ENCODE assay signal across 32 cellular contexts in genomic region chr16:27437946-27438345, GRCh38. TPM values are rescaled to one million over a fixed set of nuclear protein-coding genes. Genes with fewer than 3 reads are reported as not detected.
A peak's percentile ranks its signal among the peaks of the same experiment; 100 is the strongest.
DNase-seq lines count a peak whose midpoint lies in the region; ATAC-seq, FAIRE-seq and TF ChIP-seq lines count a peak whose summit lies in the region.
"Had no signal": no experiment of that assay in that cellular context is flagged by ENCODE, and none has a peak within 500 bp of the region (broad histone marks: within the 10 kb centered on the region; RNA-seq: fewer than 3 reads in every experiment).

No MANE protein-coding gene starts in this region.

- H3K4me1 ChIP-seq in BLaER1: peaks cover 44% of the 10 kb centered on the region
- no peaks in the 10 kb centered on the region for H3K4me1 ChIP-seq in osteoblast (ENCODE audit: insufficient read depth, low read length)
- no peaks in the 10 kb centered on the region for H3K4me1 ChIP-seq in kidney (ENCODE audit: control insufficient read depth in 1 of 2, insufficient read depth in 1 of 2, low read depth in 1 of 2, low read length in 2 of 2)
- H3K4me1 ChIP-seq: esophagus muscularis mucosa, foreskin keratinocyte, HAP-1, right lobe of liver, uterus had no signal

- FAIRE-seq in kidney (lab: Jason Lieb, UNC): no peak
- FAIRE-seq: A204.1, bronchial epithelial cell had no signal

- H3K9me3 ChIP-seq in BLaER1 (no peaks in the 10 kb centered on the region), osteoblast (ENCODE audit: low read depth, low read length) (no peaks in the 10 kb centered on the region), kidney (ENCODE audit: control insufficient read depth in 1 of 2, low read length in 2 of 2) (no peaks in the 10 kb centered on the region)
- H3K9me3 ChIP-seq: esophagus muscularis mucosa, HAP-1, heart left ventricle, neutrophil, right lobe of liver, thoracic aorta, uterus had no signal

- H3K4me2 ChIP-seq in BLaER1: no peak overlapping the region
- no peak overlapping the region for H3K4me2 ChIP-seq in osteoblast (ENCODE audit: insufficient read depth, low read length)

- H4K20me1 ChIP-seq in BLaER1 (no peaks in the 10 kb centered on the region), osteoblast (ENCODE audit: insufficient read depth, low read length) (no peaks in the 10 kb centered on the region)

- H3K36me3 Mint-ChIP-seq in chondrocyte (ENCODE audit: low read depth): peaks cover 4% of the 10 kb centered on the region

- no peaks in the 10 kb centered on the region for H3K79me2 ChIP-seq in osteoblast (ENCODE audit: insufficient read depth, low read length)

- ATAC-seq in HG03442 (IDR thresholded peaks at IDR 0.05; ENCODE audit: unreplicated experiment): no peak
- ATAC-seq: foreskin keratinocyte, heart left ventricle, left colon, right lobe of liver had no signal

- H3K27me3 ChIP-seq in BLaER1: no peaks in the 10 kb centered on the region
- H3K27me3 ChIP-seq in osteoblast (ENCODE audit: insufficient read depth, low read length): no peaks in the 10 kb centered on the region
- H3K27me3 ChIP-seq: foreskin keratinocyte, heart left ventricle, right lobe of liver, uterus had no signal

- no peak overlapping the region for H2AFZ ChIP-seq in osteoblast (ENCODE audit: low read length)

- H3K36me3 ChIP-seq in BLaER1: peaks cover 71% of the 10 kb centered on the region
- H3K36me3 ChIP-seq in osteoblast (ENCODE audit: insufficient read depth, low read length): no peaks in the 10 kb centered on the region
- H3K36me3 ChIP-seq in kidney (ENCODE audit: control insufficient read depth in 1 of 2, insufficient read depth in 2 of 2, low read length in 2 of 2): no peaks in the 10 kb centered on the region
- H3K36me3 ChIP-seq: esophagus muscularis mucosa, HAP-1, neutrophil, right lobe of liver, thoracic aorta, uterus, WERI-Rb-1 had no signal

- TF ChIP-seq CTCF in chondrocyte (IDR thresholded peaks at IDR 0.05) (no peak), osteoblast (IDR thresholded peaks at IDR 0.05; ENCODE audit: extremely low read depth, low read depth, low read length) (no peak), kidney (IDR thresholded peaks at IDR 0.05; ENCODE audit: borderline replicate concordance, extremely low read depth, insufficient read depth) (no peak)

- H3K27ac ChIP-seq in BLaER1 (0 out of 2 replicates have a peak overlapping the region, but pooled peaks have one; percentile 20), osteoblast (ENCODE audit: low read depth, low read length) (no peak overlapping the region), kidney (ENCODE audit: low read depth in 2 of 2, low read length in 2 of 2) (no peak overlapping the region)
- H3K27ac ChIP-seq: esophagus muscularis mucosa, foreskin keratinocyte, heart left ventricle, neutrophil, right lobe of liver, thoracic aorta, uterus, WERI-Rb-1 had no signal

- peaks cover 4% of the 10 kb centered on the region for H3K4me1 Mint-ChIP-seq in chondrocyte (ENCODE audit: low read depth)

- H3K4me3 ChIP-seq in BLaER1 (no peak overlapping the region), osteoblast (ENCODE audit: insufficient read depth, low read length) (no peak overlapping the region), kidney (ENCODE audit: low read length in 2 of 2) (no peak overlapping the region)
- H3K4me3 ChIP-seq: esophagus muscularis mucosa, HAP-1, heart left ventricle, right lobe of liver, thoracic aorta, uterus had no signal

- H3K27ac Mint-ChIP-seq in chondrocyte (ENCODE audit: unreplicated experiment): no peak overlapping the region
- H3K27ac Mint-ChIP-seq: activated CD4-positive, alpha-beta T cell treated with anti-CD3 and anti-CD28 coated beads, Interleukin-2, amount 10 ng/mL, durations not matched to agents 7 days and 5 days; progenitor cell of endocrine pancreas had no signal

- DNase-seq in activated CD8-positive, alpha-beta memory T cell treated with anti-CD3 and anti-CD28 coated beads for 24 hours: peak; percentile 24
- DNase-seq in activated CD8-positive, alpha-beta memory T cell treated with anti-CD3 and anti-CD28 coated beads, Interleukin-2, amount 50 U/mL, for 4 hours: no peak
- peak; percentile 29 for DNase-seq in chondrocyte (ENCODE audit: low spot score)
- DNase-seq in osteoblast (ENCODE audit: insufficient read length, low spot score, missing footprints): peak; percentile 71
- DNase-seq in kidney: no peak
- DNase-seq in C1 segment of cervical spinal cord (lab: John Stamatoyannopoulos, UW): no peak
- DNase-seq: activated CD4-positive, alpha-beta T cell treated with anti-CD3 and anti-CD28 coated beads, Interleukin-2, amount 10 ng/mL, durations not matched to agents 7 days and 5 days; activated naive CD4-positive, alpha-beta T cell treated with Interleukin-2 at 50 U/mL for 16 hours; AML-193; cortex of kidney; DND-41; foreskin keratinocyte; left colon; NCI-H1105 treated with DMSO at 0.1 percent for 48 hours; NCI-H1930; NCI-H524 treated with DMSO at 0.1 percent for 48 hours; stimulated activated CD4-positive, alpha-beta T cell treated with anti-CD3 and anti-CD28 coated beads, Interleukin-12 subunit alpha, Interleukin-12 subunit beta, amount 100 ng/mL, for 4 hours; stimulated activated naive CD4-positive, alpha-beta T cell; T-helper 9 cell; WERI-Rb-1 had no signal

- intact Hi-C loops in kidney (cut with DNase I): no loop called here

- H3K4me3 Mint-ChIP-seq in chondrocyte (ENCODE audit: unreplicated experiment): no peak overlapping the region
- H3K4me3 Mint-ChIP-seq: activated CD4-positive, alpha-beta T cell treated with anti-CD3 and anti-CD28 coated beads, Interleukin-2, amount 10 ng/mL, durations not matched to agents 7 days and 5 days had no signal

- no peaks in the 10 kb centered on the region for H3K9me3 Mint-ChIP-seq in chondrocyte (ENCODE audit: low read depth)

- 0 out of 2 replicates have a peak overlapping the region, but pooled peaks have one; percentile 19 for H3K9ac ChIP-seq in BLaER1
- H3K9ac ChIP-seq in kidney (ENCODE audit: low read length in 2 of 2): no peak overlapping the region

- H3K27me3 Mint-ChIP-seq in chondrocyte (ENCODE audit: low read depth): no peaks in the 10 kb centered on the region
- H3K27me3 Mint-ChIP-seq: activated CD4-positive, alpha-beta T cell treated with anti-CD3 and anti-CD28 coated beads, Interleukin-2, amount 10 ng/mL, durations not matched to agents 7 days and 5 days had no signal

RNA-seq across cellular contexts. Expression of gene IL21R, which starts 36.0 kb away (rescaled TPM):
- total RNA-seq in chondrocyte (2.1 to 11.3 TPM (median 2.2 TPM) in 3 replicates), osteoblast (10.1 and 13.8 TPM in 2 replicates), kidney (3.0 TPM)
- 0.65 TPM for polyA plus RNA-seq in kidney (ENCODE audit: insufficient read depth, low read depth, low replicate concordance)
- total RNA-seq: bronchial epithelial cell, progenitor cell of endocrine pancreas had no signal

Comparison
In these comparisons a context has a peak if more than half of its experiments do, and no peak if none do; other contexts are left out.
1. DNase-seq: peak in activated CD8-positive, alpha-beta memory T cell treated with anti-CD3 and anti-CD28 coated beads for 24 hours (single experiment), chondrocyte (single experiment) and osteoblast (single experiment); none in activated CD8-positive, alpha-beta memory T cell treated with anti-CD3 and anti-CD28 coated beads, Interleukin-2, amount 50 U/mL, for 4 hours (single experiment), kidney (single experiment) and C1 segment of cervical spinal cord (0 of 14).